Comparison of ENCODE assay signal across 1 cellular context in the genomic region with DNA sequence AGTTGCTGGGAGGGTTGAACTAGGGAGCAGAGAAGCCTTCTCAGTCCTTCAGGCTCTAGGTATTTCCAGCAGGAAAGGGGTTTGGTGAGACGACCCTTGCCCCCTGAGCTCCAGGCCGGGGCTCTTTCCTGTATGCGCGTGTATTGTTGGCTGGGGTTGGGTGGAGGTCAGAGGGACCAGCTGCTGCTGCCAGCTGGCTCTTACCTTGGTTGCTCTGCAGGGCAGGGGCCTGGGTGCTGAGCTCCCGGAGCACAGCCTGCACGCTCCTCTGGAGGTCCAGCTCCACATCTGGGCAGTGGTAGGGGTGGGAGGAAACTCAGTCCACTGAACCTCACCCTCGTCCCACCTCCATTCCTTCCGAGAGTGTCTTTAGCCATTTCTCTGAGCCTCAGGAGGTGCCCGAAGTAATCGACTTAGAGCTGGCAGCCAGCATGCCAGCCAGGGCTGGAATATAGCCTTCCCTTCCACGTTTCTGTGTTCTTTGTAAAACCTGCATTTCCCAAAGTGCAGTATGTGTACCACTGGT.
TF ChIP-seq lines count a peak whose summit lies in the region.

No MANE protein-coding gene starts in this region.

TF ChIP-seq in GM12878, 131 proteins besides CTCF, POLR2A, EP300 and RAD21:
- TF ChIP-seq NRF1 (conservative IDR thresholded peaks at IDR 0.05; ENCODE audit: low read depth, low read length), result no peak
- TF ChIP-seq, protein P1, sequence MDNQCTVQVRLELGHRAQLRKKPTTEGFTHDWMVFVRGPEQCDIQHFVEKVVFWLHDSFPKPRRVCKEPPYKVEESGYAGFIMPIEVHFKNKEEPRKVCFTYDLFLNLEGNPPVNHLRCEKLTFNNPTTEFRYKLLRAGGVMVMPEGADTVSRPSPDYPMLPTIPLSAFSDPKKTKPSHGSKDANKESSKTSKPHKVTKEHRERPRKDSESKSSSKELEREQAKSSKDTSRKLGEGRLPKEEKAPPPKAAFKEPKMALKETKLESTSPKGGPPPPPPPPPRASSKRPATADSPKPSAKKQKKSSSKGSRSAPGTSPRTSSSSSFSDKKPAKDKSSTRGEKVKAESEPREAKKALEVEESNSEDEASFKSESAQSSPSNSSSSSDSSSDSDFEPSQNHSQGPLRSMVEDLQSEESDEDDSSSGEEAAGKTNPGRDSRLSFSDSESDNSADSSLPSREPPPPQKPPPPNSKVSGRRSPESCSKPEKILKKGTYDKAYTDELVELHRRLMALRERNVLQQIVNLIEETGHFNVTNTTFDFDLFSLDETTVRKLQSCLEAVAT (IDR thresholded peaks at IDR 0.05), result no peak
- no peak for TF ChIP-seq POU2F2 (IDR thresholded peaks at IDR 0.05; ENCODE audit: borderline replicate concordance, low read depth, low read length)
- no peak for TF ChIP-seq YY1 (IDR thresholded peaks at IDR 0.05; ENCODE audit: low read depth, low read length)
- TF ChIP-seq PAX8 (IDR thresholded peaks at IDR 0.05), result no peak
- no peak for TF ChIP-seq DPF2 (IDR thresholded peaks at IDR 0.05)
- no peak for TF ChIP-seq SUPT20H (IDR thresholded peaks at IDR 0.05; ENCODE audit: borderline replicate concordance, control insufficient read depth, low read depth, low read length)
- TF ChIP-seq MTA3 (IDR thresholded peaks at IDR 0.05; ENCODE audit: borderline replicate concordance, low read length), result no peak
- TF ChIP-seq JUND (IDR thresholded peaks at IDR 0.05; ENCODE audit: low read depth, low read length), result no peak
- TF ChIP-seq, protein P2, sequence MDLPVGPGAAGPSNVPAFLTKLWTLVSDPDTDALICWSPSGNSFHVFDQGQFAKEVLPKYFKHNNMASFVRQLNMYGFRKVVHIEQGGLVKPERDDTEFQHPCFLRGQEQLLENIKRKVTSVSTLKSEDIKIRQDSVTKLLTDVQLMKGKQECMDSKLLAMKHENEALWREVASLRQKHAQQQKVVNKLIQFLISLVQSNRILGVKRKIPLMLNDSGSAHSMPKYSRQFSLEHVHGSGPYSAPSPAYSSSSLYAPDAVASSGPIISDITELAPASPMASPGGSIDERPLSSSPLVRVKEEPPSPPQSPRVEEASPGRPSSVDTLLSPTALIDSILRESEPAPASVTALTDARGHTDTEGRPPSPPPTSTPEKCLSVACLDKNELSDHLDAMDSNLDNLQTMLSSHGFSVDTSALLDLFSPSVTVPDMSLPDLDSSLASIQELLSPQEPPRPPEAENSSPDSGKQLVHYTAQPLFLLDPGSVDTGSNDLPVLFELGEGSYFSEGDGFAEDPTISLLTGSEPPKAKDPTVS (IDR thresholded peaks at IDR 0.05; ENCODE audit: low read depth, low read length), result no peak
- TF ChIP-seq KDM1A (IDR thresholded peaks at IDR 0.05; ENCODE audit: borderline replicate concordance), result no peak
- TF ChIP-seq, protein P3, sequence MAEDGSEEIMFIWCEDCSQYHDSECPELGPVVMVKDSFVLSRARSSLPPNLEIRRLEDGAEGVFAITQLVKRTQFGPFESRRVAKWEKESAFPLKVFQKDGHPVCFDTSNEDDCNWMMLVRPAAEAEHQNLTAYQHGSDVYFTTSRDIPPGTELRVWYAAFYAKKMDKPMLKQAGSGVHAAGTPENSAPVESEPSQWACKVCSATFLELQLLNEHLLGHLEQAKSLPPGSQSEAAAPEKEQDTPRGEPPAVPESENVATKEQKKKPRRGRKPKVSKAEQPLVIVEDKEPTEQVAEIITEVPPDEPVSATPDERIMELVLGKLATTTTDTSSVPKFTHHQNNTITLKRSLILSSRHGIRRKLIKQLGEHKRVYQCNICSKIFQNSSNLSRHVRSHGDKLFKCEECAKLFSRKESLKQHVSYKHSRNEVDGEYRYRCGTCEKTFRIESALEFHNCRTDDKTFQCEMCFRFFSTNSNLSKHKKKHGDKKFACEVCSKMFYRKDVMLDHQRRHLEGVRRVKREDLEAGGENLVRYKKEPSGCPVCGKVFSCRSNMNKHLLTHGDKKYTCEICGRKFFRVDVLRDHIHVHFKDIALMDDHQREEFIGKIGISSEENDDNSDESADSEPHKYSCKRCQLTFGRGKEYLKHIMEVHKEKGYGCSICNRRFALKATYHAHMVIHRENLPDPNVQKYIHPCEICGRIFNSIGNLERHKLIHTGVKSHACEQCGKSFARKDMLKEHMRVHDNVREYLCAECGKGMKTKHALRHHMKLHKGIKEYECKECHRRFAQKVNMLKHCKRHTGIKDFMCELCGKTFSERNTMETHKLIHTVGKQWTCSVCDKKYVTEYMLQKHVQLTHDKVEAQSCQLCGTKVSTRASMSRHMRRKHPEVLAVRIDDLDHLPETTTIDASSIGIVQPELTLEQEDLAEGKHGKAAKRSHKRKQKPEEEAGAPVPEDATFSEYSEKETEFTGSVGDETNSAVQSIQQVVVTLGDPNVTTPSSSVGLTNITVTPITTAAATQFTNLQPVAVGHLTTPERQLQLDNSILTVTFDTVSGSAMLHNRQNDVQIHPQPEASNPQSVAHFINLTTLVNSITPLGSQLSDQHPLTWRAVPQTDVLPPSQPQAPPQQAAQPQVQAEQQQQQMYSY (CRISPR knock-in tag; IDR thresholded peaks at IDR 0.05), result no peak
- TF ChIP-seq TCF12 (IDR thresholded peaks at IDR 0.05; ENCODE audit: low read depth, low read length), result no peak
- TF ChIP-seq, protein P4, sequence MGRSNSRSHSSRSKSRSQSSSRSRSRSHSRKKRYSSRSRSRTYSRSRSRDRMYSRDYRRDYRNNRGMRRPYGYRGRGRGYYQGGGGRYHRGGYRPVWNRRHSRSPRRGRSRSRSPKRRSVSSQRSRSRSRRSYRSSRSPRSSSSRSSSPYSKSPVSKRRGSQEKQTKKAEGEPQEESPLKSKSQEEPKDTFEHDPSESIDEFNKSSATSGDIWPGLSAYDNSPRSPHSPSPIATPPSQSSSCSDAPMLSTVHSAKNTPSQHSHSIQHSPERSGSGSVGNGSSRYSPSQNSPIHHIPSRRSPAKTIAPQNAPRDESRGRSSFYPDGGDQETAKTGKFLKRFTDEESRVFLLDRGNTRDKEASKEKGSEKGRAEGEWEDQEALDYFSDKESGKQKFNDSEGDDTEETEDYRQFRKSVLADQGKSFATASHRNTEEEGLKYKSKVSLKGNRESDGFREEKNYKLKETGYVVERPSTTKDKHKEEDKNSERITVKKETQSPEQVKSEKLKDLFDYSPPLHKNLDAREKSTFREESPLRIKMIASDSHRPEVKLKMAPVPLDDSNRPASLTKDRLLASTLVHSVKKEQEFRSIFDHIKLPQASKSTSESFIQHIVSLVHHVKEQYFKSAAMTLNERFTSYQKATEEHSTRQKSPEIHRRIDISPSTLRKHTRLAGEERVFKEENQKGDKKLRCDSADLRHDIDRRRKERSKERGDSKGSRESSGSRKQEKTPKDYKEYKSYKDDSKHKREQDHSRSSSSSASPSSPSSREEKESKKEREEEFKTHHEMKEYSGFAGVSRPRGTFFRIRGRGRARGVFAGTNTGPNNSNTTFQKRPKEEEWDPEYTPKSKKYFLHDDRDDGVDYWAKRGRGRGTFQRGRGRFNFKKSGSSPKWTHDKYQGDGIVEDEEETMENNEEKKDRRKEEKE (IDR thresholded peaks at IDR 0.05), result no peak
- TF ChIP-seq, protein P5, sequence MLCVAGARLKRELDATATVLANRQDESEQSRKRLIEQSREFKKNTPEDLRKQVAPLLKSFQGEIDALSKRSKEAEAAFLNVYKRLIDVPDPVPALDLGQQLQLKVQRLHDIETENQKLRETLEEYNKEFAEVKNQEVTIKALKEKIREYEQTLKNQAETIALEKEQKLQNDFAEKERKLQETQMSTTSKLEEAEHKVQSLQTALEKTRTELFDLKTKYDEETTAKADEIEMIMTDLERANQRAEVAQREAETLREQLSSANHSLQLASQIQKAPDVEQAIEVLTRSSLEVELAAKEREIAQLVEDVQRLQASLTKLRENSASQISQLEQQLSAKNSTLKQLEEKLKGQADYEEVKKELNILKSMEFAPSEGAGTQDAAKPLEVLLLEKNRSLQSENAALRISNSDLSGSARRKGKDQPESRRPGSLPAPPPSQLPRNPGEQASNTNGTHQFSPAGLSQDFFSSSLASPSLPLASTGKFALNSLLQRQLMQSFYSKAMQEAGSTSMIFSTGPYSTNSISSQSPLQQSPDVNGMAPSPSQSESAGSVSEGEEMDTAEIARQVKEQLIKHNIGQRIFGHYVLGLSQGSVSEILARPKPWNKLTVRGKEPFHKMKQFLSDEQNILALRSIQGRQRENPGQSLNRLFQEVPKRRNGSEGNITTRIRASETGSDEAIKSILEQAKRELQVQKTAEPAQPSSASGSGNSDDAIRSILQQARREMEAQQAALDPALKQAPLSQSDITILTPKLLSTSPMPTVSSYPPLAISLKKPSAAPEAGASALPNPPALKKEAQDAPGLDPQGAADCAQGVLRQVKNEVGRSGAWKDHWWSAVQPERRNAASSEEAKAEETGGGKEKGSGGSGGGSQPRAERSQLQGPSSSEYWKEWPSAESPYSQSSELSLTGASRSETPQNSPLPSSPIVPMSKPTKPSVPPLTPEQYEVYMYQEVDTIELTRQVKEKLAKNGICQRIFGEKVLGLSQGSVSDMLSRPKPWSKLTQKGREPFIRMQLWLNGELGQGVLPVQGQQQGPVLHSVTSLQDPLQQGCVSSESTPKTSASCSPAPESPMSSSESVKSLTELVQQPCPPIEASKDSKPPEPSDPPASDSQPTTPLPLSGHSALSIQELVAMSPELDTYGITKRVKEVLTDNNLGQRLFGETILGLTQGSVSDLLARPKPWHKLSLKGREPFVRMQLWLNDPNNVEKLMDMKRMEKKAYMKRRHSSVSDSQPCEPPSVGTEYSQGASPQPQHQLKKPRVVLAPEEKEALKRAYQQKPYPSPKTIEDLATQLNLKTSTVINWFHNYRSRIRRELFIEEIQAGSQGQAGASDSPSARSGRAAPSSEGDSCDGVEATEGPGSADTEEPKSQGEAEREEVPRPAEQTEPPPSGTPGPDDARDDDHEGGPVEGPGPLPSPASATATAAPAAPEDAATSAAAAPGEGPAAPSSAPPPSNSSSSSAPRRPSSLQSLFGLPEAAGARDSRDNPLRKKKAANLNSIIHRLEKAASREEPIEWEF (IDR thresholded peaks at IDR 0.05; ENCODE audit: insufficient replicate concordance, low read depth, low read length), result no peak
- TF ChIP-seq, protein P6, sequence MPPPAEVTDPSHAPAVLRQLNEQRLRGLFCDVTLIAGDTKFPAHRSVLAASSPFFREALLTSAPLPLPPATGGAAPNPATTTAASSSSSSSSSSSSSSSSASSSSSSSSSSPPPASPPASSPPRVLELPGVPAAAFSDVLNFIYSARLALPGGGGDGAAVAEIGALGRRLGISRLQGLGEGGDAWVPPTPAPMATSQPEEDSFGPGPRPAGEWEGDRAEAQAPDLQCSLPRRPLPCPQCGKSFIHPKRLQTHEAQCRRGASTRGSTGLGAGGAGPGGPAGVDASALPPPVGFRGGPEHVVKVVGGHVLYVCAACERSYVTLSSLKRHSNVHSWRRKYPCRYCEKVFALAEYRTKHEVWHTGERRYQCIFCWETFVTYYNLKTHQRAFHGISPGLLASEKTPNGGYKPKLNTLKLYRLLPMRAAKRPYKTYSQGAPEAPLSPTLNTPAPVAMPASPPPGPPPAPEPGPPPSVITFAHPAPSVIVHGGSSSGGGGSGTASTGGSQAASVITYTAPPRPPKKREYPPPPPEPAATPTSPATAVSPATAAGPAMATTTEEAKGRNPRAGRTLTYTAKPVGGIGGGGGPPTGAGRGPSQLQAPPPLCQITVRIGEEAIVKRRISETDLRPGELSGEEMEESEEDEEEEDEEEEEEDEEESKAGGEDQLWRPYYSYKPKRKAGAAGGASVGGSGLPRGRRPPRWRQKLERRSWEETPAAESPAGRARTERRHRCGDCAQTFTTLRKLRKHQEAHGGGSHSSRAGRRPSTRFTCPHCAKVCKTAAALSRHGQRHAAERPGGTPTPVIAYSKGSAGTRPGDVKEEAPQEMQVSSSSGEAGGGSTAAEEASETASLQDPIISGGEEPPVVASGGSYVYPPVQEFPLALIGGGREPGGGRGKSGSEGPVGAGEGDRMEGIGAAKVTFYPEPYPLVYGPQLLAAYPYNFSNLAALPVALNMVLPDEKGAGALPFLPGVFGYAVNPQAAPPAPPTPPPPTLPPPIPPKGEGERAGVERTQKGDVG (CRISPR knock-in tag; IDR thresholded peaks at IDR 0.05), result no peak
- no peak for TF ChIP-seq ZZZ3 (IDR thresholded peaks at IDR 0.05; ENCODE audit: control insufficient read depth, insufficient read length, low read depth)
